ENCODE assay signal across 7 cellular contexts in genomic region chr1:73671530-73671929, GRCh38.
"Had no signal": no experiment of that assay in that cellular context is flagged by ENCODE, and none has a peak within 500 bp of the region (broad histone marks: within the 10 kb centered on the region; RNA-seq: fewer than 3 reads in every experiment).

No MANE protein-coding gene starts in this region.

- ATAC-seq: K562 had no signal

- H3K4me3 ChIP-seq: K562 had no signal

- H3K4me2 ChIP-seq: KMS-11 had no signal

- H3K27ac ChIP-seq: HL-60, KMS-11 had no signal

- DNase-seq: IMR-90, KBM-7, KG1 had no signal

- FAIRE-seq: HTR-8/SVneo, K562 had no signal

- H3K9ac ChIP-seq: KMS-11 had no signal
